Comparison of ENCODE assay signal across 19 cellular contexts in the genomic region with DNA sequence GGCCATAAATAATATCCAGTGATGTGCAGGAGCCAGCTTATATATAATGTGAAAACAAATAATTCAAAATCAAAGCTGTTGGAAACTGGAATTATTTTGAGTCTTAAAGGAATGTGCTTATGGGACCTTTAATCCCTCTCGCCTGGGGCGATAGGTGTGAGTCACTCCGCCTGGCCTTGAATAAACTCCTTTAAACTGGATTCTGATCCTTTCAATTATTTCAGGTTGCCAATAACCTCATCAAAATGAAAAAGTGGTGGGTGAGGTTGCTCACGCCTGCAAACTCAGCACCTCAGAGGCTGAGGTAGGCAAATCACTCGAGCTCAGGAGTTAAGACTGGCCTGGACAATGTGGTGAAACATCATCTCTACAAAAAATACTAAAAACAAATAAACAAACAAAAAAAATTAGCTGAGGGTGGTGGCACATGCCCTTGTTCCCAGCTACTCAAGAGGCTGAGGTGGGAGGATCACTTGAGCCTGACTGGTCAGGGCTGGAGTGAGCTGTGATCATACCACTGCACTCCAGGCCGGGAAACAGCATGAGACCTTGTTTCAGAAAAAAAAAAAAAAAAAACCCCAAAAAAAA. TPM values are rescaled to one million over a fixed set of nuclear protein-coding genes. Genes with fewer than 3 reads are reported as not detected.
DNase-seq lines count a peak whose midpoint lies in the region; ATAC-seq lines count a peak whose summit lies in the region.
"Had no signal": no experiment of that assay in that cellular context is flagged by ENCODE, and none has a peak within 500 bp of the region (broad histone marks: within the 10 kb centered on the region; RNA-seq: fewer than 3 reads in every experiment).

No MANE protein-coding gene starts in this region.

- peak; percentile 25 for DNase-seq in LHCN-M2 (ENCODE audit: low read depth)
- peak; percentile 84 for DNase-seq in astrocyte of the hippocampus (ENCODE audit: low read depth, low spot score)
- peak; percentile 59 to 82 for DNase-seq in trophoblast cell
- no peak for DNase-seq in SHP77 treated with DMSO at 0.1 percent for 48 hours (lab: John Stamatoyannopoulos, UW)
- DNase-seq in cerebellum (ENCODE audit: low spot score) = no peak
- no peak for DNase-seq in NCI-H748 (lab: John Stamatoyannopoulos, UW; ENCODE audit: unreplicated experiment)
- no peak for DNase-seq in midbrain (lab: John Stamatoyannopoulos, UW)
- DNase-seq: activated CD4-positive, alpha-beta memory T cell treated with anti-CD3 and anti-CD28 coated beads for 36 hours; activated effector memory CD4-positive, alpha-beta T cell treated with Interleukin-2 at 50 U/mL for 16 hours; BE2C; GDM1; HFFc6; naive thymus-derived CD4-positive, alpha-beta T cell; NCI-H1417 treated with DMSO at 0.1 percent for 48 hours; NCI-H446; stimulated activated CD4-positive, alpha-beta T cell treated with anti-CD3 and anti-CD28 coated beads, Interleukin-4, amount 100 ng/mL, for 4 hours; stimulated activated naive CD4-positive, alpha-beta T cell had no signal

- no peak overlapping the region for H3K4me2 ChIP-seq in trophoblast cell (ENCODE audit: low read length)

- H3K4me1 ChIP-seq in trophoblast cell (ENCODE audit: control insufficient read depth in 1 of 2, insufficient read depth in 2 of 2, low read length in 2 of 2) = peaks cover 2 to 3% of the 10 kb centered on the region in 2 experiments
- H3K4me1 ChIP-seq: BE2C had no signal

- H3K9me3 ChIP-seq in trophoblast cell (ENCODE audit: insufficient read depth, low read depth, low read length) = no peaks in the 10 kb centered on the region
- H3K9me3 ChIP-seq: BE2C had no signal

- no peak overlapping the region for H3K14ac ChIP-seq in trophoblast cell (ENCODE audit: low read length)

- H2BK120ac ChIP-seq in trophoblast cell (ENCODE audit: insufficient read depth, low read length, poor library complexity) = no peak overlapping the region

- peak; percentile 7 for ATAC-seq in GM18873 (IDR thresholded peaks at IDR 0.05; ENCODE audit: low FRiP score, unreplicated experiment)
- ATAC-seq: left lobe of liver; naive thymus-derived CD4-positive, alpha-beta T cell had no signal

- no peak overlapping the region for H3K4me3 ChIP-seq in trophoblast cell (ENCODE audit: low read depth, low read length)

- no peak overlapping the region for H3K27ac ChIP-seq in trophoblast cell (ENCODE audit: low read depth, low read length)

- no peaks in the 10 kb centered on the region for H3K27me3 ChIP-seq in trophoblast cell (ENCODE audit: insufficient read depth, low read length)
- H3K27me3 ChIP-seq: BE2C had no signal

- no CpG with 5 or more reads among the region's 6 CpGs for WGBS in trophoblast cell (ENCODE audit: extremely low coverage, insufficient coverage, insufficient read length)

- H3K23ac ChIP-seq in trophoblast cell (ENCODE audit: low read length) = no peak overlapping the region

- H3K79me2 ChIP-seq in trophoblast cell (ENCODE audit: control insufficient read depth, insufficient read depth, low read length, poor library complexity) = no peaks in the 10 kb centered on the region

- H4K91ac ChIP-seq in trophoblast cell (ENCODE audit: low read depth, low read length) = no peak overlapping the region

- no peaks in the 10 kb centered on the region for H3K36me3 ChIP-seq in trophoblast cell (ENCODE audit: control insufficient read depth in 1 of 2, insufficient read depth in 2 of 2, low read length in 2 of 2)
- H3K36me3 ChIP-seq: BE2C had no signal

- no peak overlapping the region for H2BK5ac ChIP-seq in trophoblast cell (ENCODE audit: low read depth, low read length, poor library complexity)

- H3K18ac ChIP-seq in trophoblast cell (ENCODE audit: low read length) = no peak overlapping the region

- H4K12ac ChIP-seq in trophoblast cell (ENCODE audit: low read depth, low read length) = no peak overlapping the region

- no peak overlapping the region for H4K8ac ChIP-seq in trophoblast cell (ENCODE audit: low read depth, low read length)

- no peaks in the 10 kb centered on the region for H3K79me1 ChIP-seq in trophoblast cell (ENCODE audit: low read length)

- no peak overlapping the region for H2AFZ ChIP-seq in trophoblast cell (ENCODE audit: insufficient read depth, low read length, poor library complexity)

- H3K9ac ChIP-seq in trophoblast cell (ENCODE audit: low read length) = no peak overlapping the region

- no peak overlapping the region for H3K4ac ChIP-seq in trophoblast cell (ENCODE audit: low read depth, low read length)

- H2AK5ac ChIP-seq in trophoblast cell (ENCODE audit: low read length) = no peak overlapping the region

- H2BK12ac ChIP-seq in trophoblast cell (ENCODE audit: low read length) = no peak overlapping the region

RNA-seq across cellular contexts. Expression of a gene that starts 11.4 kb away (rescaled TPM):
- 0.57 TPM in 1 of 2 replicates, not detected in the other for total RNA-seq in LHCN-M2 (2014; rRNA removed)
- polyA plus RNA-seq in LHCN-M2 (2012) = 0.28 TPM
- polyA plus RNA-seq in trophoblast cell (2013) = 0.12 and 0.16 TPM in 2 replicates
- 1.2 TPM for total RNA-seq in cerebellum
- total RNA-seq: activated CD4-positive, alpha-beta memory T cell treated with anti-CD3 and anti-CD28 coated beads for 36 hours had no signal
- polyA plus RNA-seq: naive thymus-derived CD4-positive, alpha-beta T cell had no signal

RNA-seq across cellular contexts. Expression of a gene that starts 48.1 kb away (rescaled TPM):
- total RNA-seq in LHCN-M2 (2014; rRNA removed) (1.9 TPM in 2 replicates), cerebellum (0.45 TPM)
- polyA plus RNA-seq in LHCN-M2 (2012) = 3.0 TPM
- 24.0 and 27.8 TPM in 2 replicates for polyA plus RNA-seq in trophoblast cell (2013)

RNA-seq across cellular contexts. Expression of a gene that starts 54.6 kb away (rescaled TPM):
- not detected in 2 replicates for total RNA-seq in LHCN-M2 (2014; rRNA removed)
- polyA plus RNA-seq in LHCN-M2 (2012) = not detected
- polyA plus RNA-seq in trophoblast cell (2013) = not detected in 2 replicates
- total RNA-seq in cerebellum = not detected
- total RNA-seq: activated CD4-positive, alpha-beta memory T cell treated with anti-CD3 and anti-CD28 coated beads for 36 hours; HFFc6; left lobe of liver; naive thymus-derived CD4-positive, alpha-beta T cell had no signal

Comparison
In these comparisons a context has a peak if more than half of its experiments do, and no peak if none do; other contexts are left out.
1. DNase-seq: peak in LHCN-M2 (single experiment), astrocyte of the hippocampus (single experiment) and trophoblast cell (2 of 2); none in SHP77 treated with DMSO at 0.1 percent for 48 hours (single experiment), cerebellum (single experiment), NCI-H748 (single experiment) and midbrain (single experiment).